ENCODE assay signal across 29 cellular contexts in genomic region chr10:130167707-130168106, GRCh38.
"Had no signal": no experiment of that assay in that cellular context is flagged by ENCODE, and none has a peak within 500 bp of the region (broad histone marks: within the 10 kb centered on the region; RNA-seq: fewer than 3 reads in every experiment).

No MANE protein-coding gene starts in this region.

- H3K9me3 Mint-ChIP-seq: T-cell had no signal

- H3K4me3 Mint-ChIP-seq: T-cell had no signal

- H3K27ac ChIP-seq: PC-9, RWPE1, SJCRH30, SK-N-MC had no signal

- H3K27me3 Mint-ChIP-seq: T-cell had no signal

- ATAC-seq: K562, Panc1, Right ventricle myocardium inferior, SK-N-SH treated with all-trans-retinoic acid at 6 μM for 48 hours, T-cell had no signal

- H3K27ac Mint-ChIP-seq: T-cell had no signal

- H3K4me1 ChIP-seq: SJCRH30 had no signal

- H3K9me3 ChIP-seq: MG63, SJCRH30 had no signal

- H3K27me3 ChIP-seq: MG63, SJCRH30 had no signal

- DNase-seq: Kasumi-1, KG1, MG63, NCI-H1048, NCI-H1417 treated with DMSO at 0.1 percent for 48 hours, NCI-H1436 treated with DMSO at 0.1 percent for 48 hours, NCI-H1694 treated with DMSO at 0.1 percent for 48 hours, NCI-H187 treated with DMSO at 0.1 percent for 48 hours, NCI-H2029 treated with DMSO at 0.1 percent for 48 hours, NCI-H2081 treated with DMSO at 0.1 percent for 48 hours, NCI-H2107, NCI-H2171, NCI-H2227 treated with DMSO at 0.1 percent for 48 hours, NCI-H345, NCI-H446, NCI-H524 treated with DMSO at 0.1 percent for 48 hours, NCI-H526 treated with DMSO at 0.1 percent for 48 hours, NCI-H774, PC-9, SHP77, SIG-M5, SJCRH30, T-cell had no signal

- H3K4me3 ChIP-seq: K562, MG63, PC-9, SJCRH30, SK-N-MC had no signal
